1 cellular context compared by ENCODE assay signal in genomic region chr5:152608514-152608913, GRCh38.
TF ChIP-seq lines count a peak whose summit lies in the region.

No MANE protein-coding gene starts in this region.

TF ChIP-seq in SK-N-SH, 30 proteins besides CTCF, POLR2A, EP300 and RAD21 (continued from another document):
- TF ChIP-seq YY1 (IDR thresholded peaks at IDR 0.05; ENCODE audit: low read depth) (no peak), ELF1 (IDR thresholded peaks at IDR 0.05) (no peak), TAF1 (IDR thresholded peaks at IDR 0.05; ENCODE audit: borderline replicate concordance, low read depth, low read length) (no peak), USF2 (IDR thresholded peaks at IDR 0.05; ENCODE audit: borderline replicate concordance, low read depth, low read length) (no peak), NRF1 (IDR thresholded peaks at IDR 0.05; ENCODE audit: low read depth, low read length) (no peak), FOSL2 (IDR thresholded peaks at IDR 0.05; ENCODE audit: borderline replicate concordance, low read depth) (no peak), MXI1 (IDR thresholded peaks at IDR 0.05; ENCODE audit: low read depth, low read length) (no peak), JUND (IDR thresholded peaks at IDR 0.05) (no peak), FOXJ3 (CRISPR knock-in tag; IDR thresholded peaks at IDR 0.05) (no peak), RFX5 (IDR thresholded peaks at IDR 0.05; ENCODE audit: low read length) (no peak)
